Comparison of ENCODE assay signal across 9 cellular contexts in genomic region chr16:4682616-4683254, GRCh38. TPM values are rescaled to one million over a fixed set of nuclear protein-coding genes. Genes with fewer than 3 reads are reported as not detected.
DNase-seq lines count a peak whose midpoint lies in the region; ATAC-seq and TF ChIP-seq lines count a peak whose summit lies in the region.
"Had no signal": no experiment of that assay in that cellular context is flagged by ENCODE, and none has a peak within 500 bp of the region (broad histone marks: within the 10 kb centered on the region; RNA-seq: fewer than 3 reads in every experiment).

No MANE protein-coding gene starts in this region.

- peak; percentile 66 to 74 for ATAC-seq in activated naive CD4-positive, alpha-beta T cell treated with anti-CD3 and anti-CD28 coated beads, Interleukin-2, amount 50 U/mL, for 72 hours
- ATAC-seq in HG03460 (IDR thresholded peaks at IDR 0.05; ENCODE audit: unreplicated experiment): no peak
- ATAC-seq in HG03378 (IDR thresholded peaks at IDR 0.05; ENCODE audit: unreplicated experiment): no peak

- H3K9me3 Mint-ChIP-seq in activated naive CD4-positive, alpha-beta T cell treated with anti-CD3 and anti-CD28 coated beads, Interleukin-2, amount 50 U/mL, for 72 hours: no peaks in the 10 kb centered on the region
- H3K9me3 Mint-ChIP-seq: brain had no signal

- DNase-seq in BJ (ENCODE audit: low read depth): no peak
- peak in 1 of 2 donors; percentile 62 for DNase-seq in activated naive CD4-positive, alpha-beta T cell treated with anti-CD3 and anti-CD28 coated beads, Interleukin-2, amount 50 U/mL, for 72 hours (ENCODE audit: low spot score in 2 of 2)
- no peak for DNase-seq in kidney epithelial cell (ENCODE audit: low read depth)
- peak in 42 of 49 donors; percentile 15 to 80 (median 54) for DNase-seq in substantia nigra (lab: John Stamatoyannopoulos, UW)
- DNase-seq in LoVo (ENCODE audit: low spot score): no peak

- H3K36me3 ChIP-seq in BJ (ENCODE audit: control insufficient read depth, insufficient read depth, low read length) (peaks cover 42% of the 10 kb centered on the region), kidney epithelial cell (ENCODE audit: control insufficient read depth, insufficient read depth, low read length) (peaks cover 9% of the 10 kb centered on the region)

- H3K27me3 ChIP-seq in BJ (ENCODE audit: control insufficient read depth, insufficient read depth, low read length) (no peaks in the 10 kb centered on the region), kidney epithelial cell (ENCODE audit: control insufficient read depth, insufficient read depth, low read length) (no peaks in the 10 kb centered on the region)

- peak overlapping the region; percentile 55 for H3K27ac ChIP-seq in substantia nigra (ENCODE audit: low read depth, low read length, poor library complexity, severe bottlenecking)

- peaks cover 0 to 4% of the 10 kb centered on the region in 2 donors for H3K36me3 Mint-ChIP-seq in activated naive CD4-positive, alpha-beta T cell treated with anti-CD3 and anti-CD28 coated beads, Interleukin-2, amount 50 U/mL, for 72 hours

- CTCF ChIA-PET in BJ (lab: Yijun Ruan, JAX): no interaction called here

- peak overlapping the region in 1 of 2 donors; percentile 69 for H3K27ac Mint-ChIP-seq in activated naive CD4-positive, alpha-beta T cell treated with anti-CD3 and anti-CD28 coated beads, Interleukin-2, amount 50 U/mL, for 72 hours
- H3K27ac Mint-ChIP-seq: brain had no signal

- TF ChIP-seq CTCF in BJ (IDR thresholded peaks at IDR 0.05; ENCODE audit: insufficient read depth, low read depth, low read length) (peak; percentile 26), kidney epithelial cell (IDR thresholded peaks at IDR 0.05; ENCODE audit: insufficient read depth, low read length, poor library complexity, severe bottlenecking) (peak; percentile 83)

- POLR2A ChIA-PET in BJ (lab: Charles Lee): no interaction called here

- H3K4me3 ChIP-seq in BJ (ENCODE audit: low read depth, low read length) (no peak overlapping the region), kidney epithelial cell (ENCODE audit: low read depth, low read length) (no peak overlapping the region)

- no peak for TF ChIP-seq EP300 in Ishikawa (IDR thresholded peaks at IDR 0.05; ENCODE audit: borderline replicate concordance)

- TF ChIP-seq RAD21 in Ishikawa (IDR thresholded peaks at IDR 0.05; ENCODE audit: low read depth): peak; percentile 25; the same call in 1 of the 2 replicates

TF ChIP-seq in Ishikawa, 13 proteins besides CTCF, POLR2A, EP300 and RAD21:
- no peak for TF ChIP-seq CEBPB (IDR thresholded peaks at IDR 0.05)
- no peak for TF ChIP-seq CREB1 (IDR thresholded peaks at IDR 0.05; ENCODE audit: low read depth)
- TF ChIP-seq TAF1 (IDR thresholded peaks at IDR 0.05; ENCODE audit: low read depth): no peak
- TF ChIP-seq, protein P1, sequence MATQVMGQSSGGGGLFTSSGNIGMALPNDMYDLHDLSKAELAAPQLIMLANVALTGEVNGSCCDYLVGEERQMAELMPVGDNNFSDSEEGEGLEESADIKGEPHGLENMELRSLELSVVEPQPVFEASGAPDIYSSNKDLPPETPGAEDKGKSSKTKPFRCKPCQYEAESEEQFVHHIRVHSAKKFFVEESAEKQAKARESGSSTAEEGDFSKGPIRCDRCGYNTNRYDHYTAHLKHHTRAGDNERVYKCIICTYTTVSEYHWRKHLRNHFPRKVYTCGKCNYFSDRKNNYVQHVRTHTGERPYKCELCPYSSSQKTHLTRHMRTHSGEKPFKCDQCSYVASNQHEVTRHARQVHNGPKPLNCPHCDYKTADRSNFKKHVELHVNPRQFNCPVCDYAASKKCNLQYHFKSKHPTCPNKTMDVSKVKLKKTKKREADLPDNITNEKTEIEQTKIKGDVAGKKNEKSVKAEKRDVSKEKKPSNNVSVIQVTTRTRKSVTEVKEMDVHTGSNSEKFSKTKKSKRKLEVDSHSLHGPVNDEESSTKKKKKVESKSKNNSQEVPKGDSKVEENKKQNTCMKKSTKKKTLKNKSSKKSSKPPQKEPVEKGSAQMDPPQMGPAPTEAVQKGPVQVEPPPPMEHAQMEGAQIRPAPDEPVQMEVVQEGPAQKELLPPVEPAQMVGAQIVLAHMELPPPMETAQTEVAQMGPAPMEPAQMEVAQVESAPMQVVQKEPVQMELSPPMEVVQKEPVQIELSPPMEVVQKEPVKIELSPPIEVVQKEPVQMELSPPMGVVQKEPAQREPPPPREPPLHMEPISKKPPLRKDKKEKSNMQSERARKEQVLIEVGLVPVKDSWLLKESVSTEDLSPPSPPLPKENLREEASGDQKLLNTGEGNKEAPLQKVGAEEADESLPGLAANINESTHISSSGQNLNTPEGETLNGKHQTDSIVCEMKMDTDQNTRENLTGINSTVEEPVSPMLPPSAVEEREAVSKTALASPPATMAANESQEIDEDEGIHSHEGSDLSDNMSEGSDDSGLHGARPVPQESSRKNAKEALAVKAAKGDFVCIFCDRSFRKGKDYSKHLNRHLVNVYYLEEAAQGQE (IDR thresholded peaks at IDR 0.05; ENCODE audit: low read depth): no peak
- TF ChIP-seq, protein P2, sequence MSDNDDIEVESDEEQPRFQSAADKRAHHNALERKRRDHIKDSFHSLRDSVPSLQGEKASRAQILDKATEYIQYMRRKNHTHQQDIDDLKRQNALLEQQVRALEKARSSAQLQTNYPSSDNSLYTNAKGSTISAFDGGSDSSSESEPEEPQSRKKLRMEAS (IDR thresholded peaks at IDR 0.05): no peak
- TF ChIP-seq USF1 (IDR thresholded peaks at IDR 0.05): no peak
TF ChIP-seq in Ishikawa: peak in this region for 0.

RNA-seq across cellular contexts. Expression of gene NUDT16L1, which starts 10.6 kb away (rescaled TPM):
- polyA plus RNA-seq in BJ (2011; rRNA removed): 17.4 and 33.3 TPM in 2 replicates
- 4.0 and 5.9 TPM in 2 replicates for polyA minus RNA-seq in BJ (2011; rRNA and poly(A)+ RNA removed)
- 10 to 100 TPM; 20.7 to 42.8 TPM for total RNA-seq in activated naive CD4-positive, alpha-beta T cell treated with anti-CD3 and anti-CD28 coated beads, Interleukin-2, amount 50 U/mL, for 72 hours
- 19.1 and 36.1 TPM in 2 replicates for total RNA-seq in kidney epithelial cell

RNA-seq across cellular contexts. Expression of gene ANKS3, which starts 51.3 kb away (rescaled TPM):
- 14.6 and 23.7 TPM in 2 replicates for polyA plus RNA-seq in BJ (2011; rRNA removed)
- 15.1 and 29.6 TPM in 2 replicates for polyA minus RNA-seq in BJ (2011; rRNA and poly(A)+ RNA removed)
- total RNA-seq in activated naive CD4-positive, alpha-beta T cell treated with anti-CD3 and anti-CD28 coated beads, Interleukin-2, amount 50 U/mL, for 72 hours: 10 to 100 TPM; 19.4 to 21.5 TPM
- total RNA-seq in kidney epithelial cell: 22.0 and 28.6 TPM in 2 replicates

RNA-seq across cellular contexts. Expression of gene DNAAF8, which starts 51.6 kb away (rescaled TPM):
- polyA plus RNA-seq in BJ (2011; rRNA removed): 1.9 and 2.2 TPM in 2 replicates
- 2.0 and 3.5 TPM in 2 replicates for polyA minus RNA-seq in BJ (2011; rRNA and poly(A)+ RNA removed)
- under 1 TPM in 1 of 2 donors, not detected in 1; 0.09 TPM for total RNA-seq in activated naive CD4-positive, alpha-beta T cell treated with anti-CD3 and anti-CD28 coated beads, Interleukin-2, amount 50 U/mL, for 72 hours
- total RNA-seq in kidney epithelial cell: 0.62 and 1.8 TPM in 2 replicates

RNA-seq across cellular contexts. Expression of gene MGRN1, which starts 58.1 kb away (rescaled TPM):
- polyA plus RNA-seq in BJ (2011; rRNA removed): 2.9 and 4.5 TPM in 2 replicates
- polyA minus RNA-seq in BJ (2011; rRNA and poly(A)+ RNA removed): 9.3 and 19.8 TPM in 2 replicates
- 10 to 100 TPM; 46.9 to 76.4 TPM for total RNA-seq in activated naive CD4-positive, alpha-beta T cell treated with anti-CD3 and anti-CD28 coated beads, Interleukin-2, amount 50 U/mL, for 72 hours
- total RNA-seq in kidney epithelial cell: 63.6 and 88.7 TPM in 2 replicates

Comparison
In these comparisons a context has a peak if more than half of its experiments do, and no peak if none do; other contexts are left out.
1. DNase-seq: peak in substantia nigra (42 of 49); none in BJ (single experiment), kidney epithelial cell (single experiment) and LoVo (single experiment).
2. ATAC-seq: peak in activated naive CD4-positive, alpha-beta T cell treated with anti-CD3 and anti-CD28 coated beads, Interleukin-2, amount 50 U/mL, for 72 hours (2 of 2); none in HG03460 (single experiment) and HG03378 (single experiment).